Comparison of ENCODE assay signal across 15 cellular contexts in genomic region chr1:37307907-37308570, GRCh38.
"Had no signal": no experiment of that assay in that cellular context is flagged by ENCODE, and none has a peak within 500 bp of the region (broad histone marks: within the 10 kb centered on the region; RNA-seq: fewer than 3 reads in every experiment).

No MANE protein-coding gene starts in this region.

- ATAC-seq: activated CD4-positive, alpha-beta T cell treated with anti-CD3 and anti-CD28 coated beads for 36 hours; activated naive CD8-positive, alpha-beta T cell treated with anti-CD3 and anti-CD28 coated beads, Interleukin-2, amount 50 U/mL, for 24 hours; gastrocnemius medialis; natural killer cell; stimulated activated naive CD8-positive, alpha-beta T cell treated with anti-CD3 and anti-CD28 coated beads, Interleukin-15, amount 100 ng/mL, for 72 hours; T-cell had no signal

- DNase-seq: activated CD4-positive, alpha-beta memory T cell treated with anti-CD3 and anti-CD28 coated beads, Interleukin-2, amount 10 ng/mL, durations not matched to agents 7 days and 5 days; activated CD4-positive, alpha-beta T cell treated with anti-CD3 and anti-CD28 coated beads for 36 hours; activated CD8-positive, alpha-beta memory T cell treated with anti-CD3 and anti-CD28 coated beads, Interleukin-2, amount 50 U/mL, for 4 hours; activated naive CD4-positive, alpha-beta T cell treated with Interleukin-2 at 50 U/mL for 16 hours; activated naive CD8-positive, alpha-beta T cell treated with anti-CD3 and anti-CD28 coated beads, Interleukin-2, amount 50 U/mL, for 24 hours; effector CD8-positive, alpha-beta T cell; gastrocnemius medialis; mammary epithelial cell; natural killer cell; retina; stimulated activated CD4-positive, alpha-beta T cell treated with anti-CD3 and anti-CD28 coated beads, Interleukin-15, amount 100 ng/mL, for 24 hours; stimulated activated CD4-positive, alpha-beta T cell treated with anti-CD3 and anti-CD28 coated beads, Interleukin-4, amount 100 ng/mL, for 24 hours; stimulated activated naive CD8-positive, alpha-beta T cell treated with anti-CD3 and anti-CD28 coated beads, Interleukin-15, amount 100 ng/mL, for 72 hours; T-cell; T1000 had no signal
